Comparison of ENCODE assay signal across 14 cellular contexts in the genomic region with DNA sequence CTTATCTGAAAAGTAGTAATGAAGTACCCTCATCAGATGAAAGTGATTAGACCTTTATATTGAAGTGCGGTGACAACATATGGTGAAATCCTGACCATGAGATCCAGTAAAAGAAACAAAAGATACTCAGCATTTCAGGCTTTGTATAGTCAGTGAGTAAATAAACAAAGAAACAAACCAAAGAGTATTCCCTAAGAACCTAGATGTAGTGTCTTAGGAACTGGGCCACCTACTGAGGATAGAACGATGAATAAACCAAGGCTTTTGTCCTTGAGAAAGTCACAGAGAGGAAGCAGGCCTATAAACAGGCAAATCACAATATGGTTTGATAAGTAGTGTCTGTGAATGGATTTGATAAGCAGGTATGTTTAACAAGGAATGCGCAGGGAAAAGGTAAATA.
"Had no signal": no experiment of that assay in that cellular context is flagged by ENCODE, and none has a peak within 500 bp of the region (broad histone marks: within the 10 kb centered on the region; RNA-seq: fewer than 3 reads in every experiment).

No MANE protein-coding gene starts in this region.

- H3K4me1 ChIP-seq: adrenal gland, right atrium auricular region had no signal

- H3K36me3 ChIP-seq: adrenal gland, right atrium auricular region, WERI-Rb-1 had no signal

- DNase-seq: activated CD4-positive, alpha-beta T cell treated with anti-CD3 and anti-CD28 coated beads, Interleukin-2, amount 50 U/mL, for 4 hours; activated effector memory CD4-positive, alpha-beta T cell treated with anti-CD3 and anti-CD28 coated beads, Interleukin-2, amount 50 U/mL, for 16 hours; activated naive CD4-positive, alpha-beta T cell treated with anti-CD3 and anti-CD28 coated beads, Interleukin-2, amount 50 U/mL, for 16 hours; activated T-cell treated with anti-CD3 and anti-CD28 coated beads, Interleukin-2, amount 50 U/mL, for 72 hours; adrenal gland; dermis blood vessel endothelial cell; islet precursor cell; stimulated activated CD4-positive, alpha-beta T cell treated with anti-CD3 and anti-CD28 coated beads, Interleukin-2, amount 100 ng/mL, for 24 hours; stimulated activated naive CD4-positive, alpha-beta T cell treated with Interleukin-2 at 50 U/mL for 16 hours; WERI-Rb-1 had no signal

- H3K4me3 ChIP-seq: adrenal gland, lung, right atrium auricular region had no signal

- H3K9me3 ChIP-seq: adrenal gland, right atrium auricular region had no signal

- H3K27ac Mint-ChIP-seq: activated T-cell treated with anti-CD3 and anti-CD28 coated beads, Interleukin-2, amount 50 U/mL, for 72 hours; progenitor cell of endocrine pancreas; type B pancreatic cell had no signal

- H3K4me3 Mint-ChIP-seq: activated T-cell treated with anti-CD3 and anti-CD28 coated beads, Interleukin-2, amount 50 U/mL, for 72 hours; type B pancreatic cell had no signal

- H3K27me3 Mint-ChIP-seq: progenitor cell of endocrine pancreas, type B pancreatic cell had no signal

- H3K27me3 ChIP-seq: adrenal gland, right atrium auricular region had no signal

- H3K27ac ChIP-seq: adrenal gland, right atrium auricular region, WERI-Rb-1 had no signal

- H3K9me3 Mint-ChIP-seq: activated T-cell treated with anti-CD3 and anti-CD28 coated beads, Interleukin-2, amount 50 U/mL, for 72 hours; type B pancreatic cell had no signal

- ATAC-seq: activated T-cell treated with anti-CD3 and anti-CD28 coated beads, Interleukin-2, amount 50 U/mL, for 72 hours had no signal
